Comparison of ENCODE assay signal across 18 cellular contexts in the genomic region with DNA sequence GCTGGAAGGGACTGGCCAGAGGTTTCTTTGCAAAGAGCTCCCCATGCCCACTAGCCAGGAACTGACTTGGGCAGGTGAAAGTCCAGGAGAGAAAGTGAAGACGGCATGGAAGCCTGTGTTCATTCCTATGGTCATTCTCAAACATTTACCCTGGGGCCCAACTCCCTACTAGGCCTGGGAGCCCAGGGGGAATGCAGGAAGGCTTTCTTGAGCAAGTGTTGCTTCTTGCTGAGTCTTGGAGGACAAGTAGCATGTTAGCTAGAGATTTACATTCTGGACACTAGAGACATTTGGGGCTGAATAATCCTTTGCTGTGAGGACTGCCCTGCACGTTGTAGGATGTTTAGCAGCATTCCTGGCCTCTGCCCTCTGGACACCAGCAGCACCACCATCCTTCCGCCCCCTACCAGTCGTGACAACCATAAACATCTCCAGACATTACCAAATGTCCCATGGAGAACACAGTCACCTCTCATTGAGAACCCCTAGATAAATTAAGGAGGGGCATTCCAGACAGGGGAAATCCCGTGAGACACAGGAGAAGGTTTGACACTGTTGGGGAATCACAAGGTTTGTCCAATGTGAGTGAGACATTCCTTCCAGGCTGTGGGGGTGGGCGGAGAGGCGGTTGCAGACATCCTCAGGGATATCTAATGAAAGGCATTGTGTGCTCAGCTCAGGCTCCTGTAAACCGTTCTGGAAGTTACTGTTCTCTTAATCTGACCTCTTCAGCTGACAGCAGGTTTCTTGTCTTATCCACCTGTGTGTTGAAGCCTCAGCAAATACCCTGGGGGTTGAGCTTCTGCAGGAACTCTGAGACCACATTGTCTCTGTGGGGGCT.
DNase-seq lines count a peak whose midpoint lies in the region; ATAC-seq lines count a peak whose summit lies in the region.
"Had no signal": no experiment of that assay in that cellular context is flagged by ENCODE, and none has a peak within 500 bp of the region (broad histone marks: within the 10 kb centered on the region; RNA-seq: fewer than 3 reads in every experiment).

No MANE protein-coding gene starts in this region.

- intact Hi-C loops in activated CD4-positive, alpha-beta memory T cell treated with anti-CD3 and anti-CD28 coated beads for 36 hours (cut with micrococcal nuclease) = no loop called here

- peaks cover 27% of the 10 kb centered on the region for H3K4me1 Mint-ChIP-seq in activated naive CD8-positive, alpha-beta T cell treated with anti-CD3 and anti-CD28 coated beads, Interleukin-2, amount 50 U/mL, for 24 hours
- H3K4me1 Mint-ChIP-seq in activated naive CD8-positive, alpha-beta T cell treated with anti-CD3 and anti-CD28 coated beads for 36 hours = peaks cover 22% of the 10 kb centered on the region
- peaks cover 35% of the 10 kb centered on the region for H3K4me1 Mint-ChIP-seq in stimulated activated naive CD8-positive, alpha-beta T cell treated with anti-CD3 and anti-CD28 coated beads, Interleukin-15, amount 100 ng/mL, for 72 hours
- H3K4me1 Mint-ChIP-seq in activated CD4-positive, alpha-beta memory T cell treated with anti-CD3 and anti-CD28 coated beads for 36 hours (ENCODE audit: low read depth) = peaks cover 11% of the 10 kb centered on the region

- CTCF ChIA-PET in activated CD4-positive, alpha-beta memory T cell treated with anti-CD3 and anti-CD28 coated beads for 36 hours (lab: Charles Lee) = no interaction called here

- no peak overlapping the region for H3K4me3 Mint-ChIP-seq in activated naive CD8-positive, alpha-beta T cell treated with anti-CD3 and anti-CD28 coated beads, Interleukin-2, amount 50 U/mL, for 24 hours
- no peak overlapping the region for H3K4me3 Mint-ChIP-seq in activated naive CD8-positive, alpha-beta T cell treated with anti-CD3 and anti-CD28 coated beads for 36 hours
- H3K4me3 Mint-ChIP-seq in stimulated activated naive CD8-positive, alpha-beta T cell treated with anti-CD3 and anti-CD28 coated beads, Interleukin-15, amount 100 ng/mL, for 72 hours = no peak overlapping the region
- H3K4me3 Mint-ChIP-seq in activated CD4-positive, alpha-beta memory T cell treated with anti-CD3 and anti-CD28 coated beads for 36 hours = no peak overlapping the region
- H3K4me3 Mint-ChIP-seq: IgD-negative memory B cell, T-helper 17 cell had no signal

- POLR2A ChIA-PET in activated CD4-positive, alpha-beta memory T cell treated with anti-CD3 and anti-CD28 coated beads for 36 hours (lab: Charles Lee) = no interaction called here

- no peaks in the 10 kb centered on the region for H3K9me3 Mint-ChIP-seq in activated naive CD8-positive, alpha-beta T cell treated with anti-CD3 and anti-CD28 coated beads, Interleukin-2, amount 50 U/mL, for 24 hours
- H3K9me3 Mint-ChIP-seq in activated naive CD8-positive, alpha-beta T cell treated with anti-CD3 and anti-CD28 coated beads for 36 hours = no peaks in the 10 kb centered on the region
- no peaks in the 10 kb centered on the region for H3K9me3 Mint-ChIP-seq in stimulated activated naive CD8-positive, alpha-beta T cell treated with anti-CD3 and anti-CD28 coated beads, Interleukin-15, amount 100 ng/mL, for 72 hours
- H3K9me3 Mint-ChIP-seq in activated CD4-positive, alpha-beta memory T cell treated with anti-CD3 and anti-CD28 coated beads for 36 hours = no peaks in the 10 kb centered on the region
- H3K9me3 Mint-ChIP-seq: IgD-negative memory B cell had no signal

- H3K27ac Mint-ChIP-seq in activated naive CD8-positive, alpha-beta T cell treated with anti-CD3 and anti-CD28 coated beads, Interleukin-2, amount 50 U/mL, for 24 hours = no peak overlapping the region
- H3K27ac Mint-ChIP-seq in activated naive CD8-positive, alpha-beta T cell treated with anti-CD3 and anti-CD28 coated beads for 36 hours = no peak overlapping the region
- H3K27ac Mint-ChIP-seq in stimulated activated naive CD8-positive, alpha-beta T cell treated with anti-CD3 and anti-CD28 coated beads, Interleukin-15, amount 100 ng/mL, for 72 hours = peak overlapping the region; percentile 48 to 82
- no peak overlapping the region for H3K27ac Mint-ChIP-seq in activated CD4-positive, alpha-beta memory T cell treated with anti-CD3 and anti-CD28 coated beads for 36 hours
- H3K27ac Mint-ChIP-seq: IgD-negative memory B cell, T-helper 17 cell had no signal

- peaks cover 1% of the 10 kb centered on the region for H3K36me3 Mint-ChIP-seq in activated naive CD8-positive, alpha-beta T cell treated with anti-CD3 and anti-CD28 coated beads, Interleukin-2, amount 50 U/mL, for 24 hours (ENCODE audit: low read depth)
- H3K36me3 Mint-ChIP-seq in activated naive CD8-positive, alpha-beta T cell treated with anti-CD3 and anti-CD28 coated beads for 36 hours = no peaks in the 10 kb centered on the region
- no peaks in the 10 kb centered on the region for H3K36me3 Mint-ChIP-seq in activated CD4-positive, alpha-beta memory T cell treated with anti-CD3 and anti-CD28 coated beads for 36 hours
- H3K36me3 Mint-ChIP-seq: IgD-negative memory B cell had no signal

- no peak for DNase-seq in activated naive CD8-positive, alpha-beta T cell treated with anti-CD3 and anti-CD28 coated beads, Interleukin-2, amount 50 U/mL, for 24 hours
- no peak for DNase-seq in activated naive CD8-positive, alpha-beta T cell treated with anti-CD3 and anti-CD28 coated beads for 36 hours
- peak; percentile 31 for DNase-seq in SK-MEL-5 (ENCODE audit: low read depth, low spot score)
- DNase-seq in foreskin melanocyte = peak; percentile 1
- no peak for DNase-seq in stimulated activated naive CD8-positive, alpha-beta T cell treated with anti-CD3 and anti-CD28 coated beads, Interleukin-15, amount 100 ng/mL, for 72 hours
- DNase-seq in activated CD4-positive, alpha-beta memory T cell treated with anti-CD3 and anti-CD28 coated beads for 36 hours = no peak
- DNase-seq in iPS-NIHi11 (ENCODE audit: low spot score) = no peak
- DNase-seq in MV-4-11 (lab: John Stamatoyannopoulos, UW) = no peak
- DNase-seq: activated CD4-positive, CD25-positive, alpha-beta regulatory T cell; activated gamma-delta T cell; aorta; cortex of kidney; DMS53; NCI-H1105; sigmoid colon; stimulated activated CD4-positive, alpha-beta T cell treated with anti-CD3 and anti-CD28 coated beads, Interleukin-4, amount 100 ng/mL, for 1 hour; T-helper 17 cell had no signal

- in situ Hi-C loops in SK-MEL-5 (cut with HindIII; ENCODE audit: low pct_unique_long_range_greater_than_20kb, low sequenced_read_pairs) = no loop called here

- ATAC-seq in activated naive CD8-positive, alpha-beta T cell treated with anti-CD3 and anti-CD28 coated beads, Interleukin-2, amount 50 U/mL, for 24 hours = peak; percentile 41
- no peak for ATAC-seq in stimulated activated naive CD8-positive, alpha-beta T cell treated with anti-CD3 and anti-CD28 coated beads, Interleukin-15, amount 100 ng/mL, for 72 hours
- ATAC-seq: T-helper 17 cell had no signal

- H3K27me3 Mint-ChIP-seq in activated naive CD8-positive, alpha-beta T cell treated with anti-CD3 and anti-CD28 coated beads, Interleukin-2, amount 50 U/mL, for 24 hours = peaks cover 4% of the 10 kb centered on the region
- peaks cover 5% of the 10 kb centered on the region for H3K27me3 Mint-ChIP-seq in activated naive CD8-positive, alpha-beta T cell treated with anti-CD3 and anti-CD28 coated beads for 36 hours
- peaks cover 21% of the 10 kb centered on the region for H3K27me3 Mint-ChIP-seq in stimulated activated naive CD8-positive, alpha-beta T cell treated with anti-CD3 and anti-CD28 coated beads, Interleukin-15, amount 100 ng/mL, for 72 hours
- H3K27me3 Mint-ChIP-seq in activated CD4-positive, alpha-beta memory T cell treated with anti-CD3 and anti-CD28 coated beads for 36 hours = no peaks in the 10 kb centered on the region

Comparison
In these comparisons a context has a peak if more than half of its experiments do, and no peak if none do; other contexts are left out.
1. DNase-seq: peak in SK-MEL-5 (single experiment) and foreskin melanocyte (single experiment); none in activated naive CD8-positive, alpha-beta T cell treated with anti-CD3 and anti-CD28 coated beads, Interleukin-2, amount 50 U/mL, for 24 hours (single experiment), activated naive CD8-positive, alpha-beta T cell treated with anti-CD3 and anti-CD28 coated beads for 36 hours (single experiment), stimulated activated naive CD8-positive, alpha-beta T cell treated with anti-CD3 and anti-CD28 coated beads, Interleukin-15, amount 100 ng/mL, for 72 hours (0 of 2), activated CD4-positive, alpha-beta memory T cell treated with anti-CD3 and anti-CD28 coated beads for 36 hours (single experiment), iPS-NIHi11 (single experiment) and MV-4-11 (single experiment).
2. H3K27ac Mint-ChIP-seq: peak in stimulated activated naive CD8-positive, alpha-beta T cell treated with anti-CD3 and anti-CD28 coated beads, Interleukin-15, amount 100 ng/mL, for 72 hours (2 of 2); none in activated naive CD8-positive, alpha-beta T cell treated with anti-CD3 and anti-CD28 coated beads, Interleukin-2, amount 50 U/mL, for 24 hours (single experiment), activated naive CD8-positive, alpha-beta T cell treated with anti-CD3 and anti-CD28 coated beads for 36 hours (single experiment) and activated CD4-positive, alpha-beta memory T cell treated with anti-CD3 and anti-CD28 coated beads for 36 hours (single experiment).